In the genomic region with DNA sequence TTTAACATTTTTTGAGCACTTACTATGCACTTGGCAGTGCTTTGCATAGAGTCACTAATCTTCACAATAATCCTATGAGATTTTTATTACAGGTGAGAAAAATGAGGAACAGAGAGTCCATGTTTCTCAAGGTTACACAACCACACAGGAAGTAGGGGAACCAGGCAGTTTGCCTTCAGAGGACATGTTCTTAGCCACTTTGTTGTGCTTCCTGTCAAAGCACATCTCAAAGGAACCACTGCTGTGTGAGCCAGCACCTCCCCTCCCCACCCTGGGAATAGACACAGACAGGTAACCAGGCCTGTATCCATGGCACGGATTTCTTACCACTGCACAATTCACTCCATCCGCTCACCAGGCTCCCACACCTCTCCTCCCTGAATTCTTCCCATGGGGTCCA, we compare ENCODE assay signal across 13 cellular contexts. TPM values are rescaled to one million over a fixed set of nuclear protein-coding genes. Genes with fewer than 3 reads are reported as not detected.
A peak's percentile ranks its signal among the peaks of the same experiment; 100 is the strongest.
DNase-seq lines count a peak whose midpoint lies in the region; ATAC-seq and TF ChIP-seq lines count a peak whose summit lies in the region.
"Had no signal": no experiment of that assay in that cellular context is flagged by ENCODE, and none has a peak within 500 bp of the region (broad histone marks: within the 10 kb centered on the region; RNA-seq: fewer than 3 reads in every experiment).

No MANE protein-coding gene starts in this region.

- DNase-seq in NOMO-1 treated with dmso at 0.1 percent for 144 hours (lab: John Stamatoyannopoulos, UW; ENCODE audit: unreplicated experiment) (peak; percentile 62), NCI-H2171 treated with DMSO at 0.1 percent for 48 hours (lab: John Stamatoyannopoulos, UW) (no peak), A673 (ENCODE audit: low spot score) (no peak), mucosa of gallbladder (ENCODE audit: low spot score) (no peak), colonic mucosa (no peak)
- DNase-seq: NCI-H1436 treated with DMSO at 0.1 percent for 48 hours, right cardiac atrium, SJCRH30 had no signal

- no peaks in the 10 kb centered on the region for H4K20me1 ChIP-seq in BLaER1 treated with 17β-estradiol and CSF1 and Interleukin-3, amounts not matched to agents 10 nM and 100 nM

- peak overlapping the region in 10 of 11 experiments; percentile 36 to 76 (median 63); a peak in 17 of 22 replicates for H3K27ac ChIP-seq in BLaER1 treated with 17β-estradiol and CSF1 and Interleukin-3, amounts not matched to agents 10 nM and 100 nM
- no peak overlapping the region for H3K27ac ChIP-seq in A673 (ENCODE audit: low read depth, low read length, poor library complexity, severe bottlenecking)
- H3K27ac ChIP-seq in colonic mucosa, result no peak overlapping the region
- H3K27ac ChIP-seq: breast epithelium, SJCRH30 had no signal

- ATAC-seq in GM19043 (IDR thresholded peaks at IDR 0.05; ENCODE audit: low read depth, unreplicated experiment) (peak; percentile 70), HG03060 (IDR thresholded peaks at IDR 0.05; ENCODE audit: low read depth, unreplicated experiment) (peak; percentile 54)
- ATAC-seq: left lobe of liver, right cardiac atrium had no signal

- peaks cover 42 to 86% (median 75%) of the 10 kb centered on the region in 10 experiments for H3K4me1 ChIP-seq in BLaER1 treated with 17β-estradiol and CSF1 and Interleukin-3, amounts not matched to agents 10 nM and 100 nM
- H3K4me1 ChIP-seq in A673 (ENCODE audit: insufficient read depth, low read length, poor library complexity, severe bottlenecking) (peaks cover 22% of the 10 kb centered on the region), colonic mucosa (no peaks in the 10 kb centered on the region)
- H3K4me1 ChIP-seq: breast epithelium, SJCRH30 had no signal

- no peaks in the 10 kb centered on the region for H3K36me3 ChIP-seq in BLaER1 treated with 17β-estradiol and CSF1 and Interleukin-3, amounts not matched to agents 10 nM and 100 nM
- H3K36me3 ChIP-seq in A673 (ENCODE audit: insufficient read depth, low read length, poor library complexity, severe bottlenecking) (no peaks in the 10 kb centered on the region), colonic mucosa (no peaks in the 10 kb centered on the region)
- H3K36me3 ChIP-seq: breast epithelium, SJCRH30 had no signal

- POLR2A ChIA-PET in A673 (lab: Charles Lee; ENCODE audit: low non-redundant PET), result no interaction called here

- no peaks in the 10 kb centered on the region for H3K9me3 ChIP-seq in BLaER1 treated with 17β-estradiol and CSF1 and Interleukin-3, amounts not matched to agents 10 nM and 100 nM (replicated peaks in 1 of 11)
- H3K9me3 ChIP-seq in A673 (ENCODE audit: low read depth, low read length, poor library complexity, severe bottlenecking) (no peaks in the 10 kb centered on the region), colonic mucosa (no peaks in the 10 kb centered on the region)
- H3K9me3 ChIP-seq: breast epithelium, SJCRH30 had no signal

- peak overlapping the region in 3 of 11 experiments; percentile 14 to 38 (median 22); a peak in 7 of 22 replicates for H3K9ac ChIP-seq in BLaER1 treated with 17β-estradiol and CSF1 and Interleukin-3, amounts not matched to agents 10 nM and 100 nM
- no peak overlapping the region for H3K9ac ChIP-seq in colonic mucosa (ENCODE audit: low read depth in 2 of 2, low read length in 2 of 2)

- CTCF ChIA-PET in A673 (lab: Charles Lee), result interaction anchor here (2.1 to 3.4 kb wide), 2 partner anchors 11 to 84 kb away, joined by 7 to 43 read pairs; no protein-coding TSS in a partner anchor

- peak overlapping the region in 2 of 10 experiments; percentile 1 to 29; a peak in 3 of 20 replicates for H3K4me3 ChIP-seq in BLaER1 treated with 17β-estradiol and CSF1 and Interleukin-3, amounts not matched to agents 10 nM and 100 nM
- H3K4me3 ChIP-seq in A673 (ENCODE audit: low read depth, low read length, poor library complexity, severe bottlenecking) (no peak overlapping the region), colonic mucosa (no peak overlapping the region)
- H3K4me3 ChIP-seq: breast epithelium, SJCRH30 had no signal

- no peak for TF ChIP-seq CTCF in A673 (conservative IDR thresholded peaks at IDR 0.05; ENCODE audit: low read depth, low read length)
- TF ChIP-seq CTCF in colonic mucosa (IDR thresholded peaks at IDR 0.05), result no peak

- H3K27me3 ChIP-seq in BLaER1 treated with 17β-estradiol and CSF1 and Interleukin-3, amounts not matched to agents 10 nM and 100 nM, result no peaks in the 10 kb centered on the region
- H3K27me3 ChIP-seq in A673 (replicated peaks; ENCODE audit: insufficient read depth, low read depth, low read length, poor library complexity) (no peaks in the 10 kb centered on the region), colonic mucosa (no peaks in the 10 kb centered on the region)
- H3K27me3 ChIP-seq: breast epithelium had no signal

- intact Hi-C loops in A673 (cut with micrococcal nuclease; ENCODE audit: unreplicated experiment) (no loop called here), colonic mucosa (cut with DNase I) (no loop called here)

- no TSS peak for BruUV-seq in A673 (replicated peaks; lab: Mats Ljungman, UMichigan)

- H3K4me2 ChIP-seq in BLaER1 treated with 17β-estradiol and CSF1 and Interleukin-3, amounts not matched to agents 10 nM and 100 nM, result peak overlapping the region; percentile 63 to 96 (median 88)

RNA-seq across cellular contexts. Expression of gene DNAJB5, which starts 6.3 kb away (rescaled TPM):
- 11.9 and 13.0 TPM in 2 replicates for total RNA-seq in A673 (2021)
- total RNA-seq in mucosa of gallbladder, result 19.7 TPM
- 1 to 10 TPM; 1.6 to 8.5 TPM for total RNA-seq in colonic mucosa

RNA-seq across cellular contexts. Expression of gene PHF24, which starts 25.1 kb away (rescaled TPM):
- total RNA-seq in A673 (2021) (0.11 and 0.13 TPM in 2 replicates), mucosa of gallbladder (0.29 TPM), colonic mucosa (under 1 TPM in 1 of 2 donors, not detected in 1; 0.64 TPM)
- total RNA-seq: left lobe of liver, SJCRH30 had no signal

Comparison
In these comparisons a context has a peak if more than half of its experiments do, and no peak if none do; other contexts are left out.
1. H3K27ac ChIP-seq: peak in BLaER1 treated with 17β-estradiol and CSF1 and Interleukin-3, amounts not matched to agents 10 nM and 100 nM (10 of 11); none in A673 (single experiment) and colonic mucosa (single experiment).